25 cellular contexts compared by ENCODE assay signal in the genomic region with DNA sequence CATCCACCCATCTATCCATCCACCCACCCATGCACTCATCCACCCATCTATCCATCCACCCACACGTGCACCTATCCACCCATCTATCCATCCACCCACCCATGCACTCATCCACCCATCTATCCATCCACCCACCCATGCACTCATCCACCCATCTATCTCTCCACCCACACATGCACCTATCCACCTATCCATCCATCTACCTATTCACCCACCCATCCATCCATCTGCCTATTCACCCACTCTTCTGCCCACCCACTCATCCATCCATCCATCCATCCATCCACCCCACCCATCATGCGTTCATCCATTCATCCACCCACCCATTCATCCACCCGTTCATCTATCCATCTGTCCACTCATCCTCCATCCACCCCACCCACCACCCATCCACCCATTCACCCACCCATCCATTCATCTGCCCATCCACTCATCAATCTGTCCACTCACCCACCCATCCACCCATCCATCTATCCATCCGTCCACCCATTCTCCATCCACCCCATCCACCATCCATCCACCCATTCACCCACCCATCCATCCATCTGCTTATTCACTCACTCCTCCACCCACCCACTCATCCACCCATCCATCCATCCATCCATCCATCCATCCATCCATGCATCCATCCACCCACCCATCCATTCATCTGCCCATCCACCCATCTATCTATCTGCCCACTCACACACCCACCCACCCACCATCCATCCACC. TPM values are rescaled to one million over a fixed set of nuclear protein-coding genes. Genes with fewer than 3 reads are reported as not detected.
"Had no signal": no experiment of that assay in that cellular context is flagged by ENCODE, and none has a peak within 500 bp of the region (broad histone marks: within the 10 kb centered on the region; RNA-seq: fewer than 3 reads in every experiment).

No MANE protein-coding gene starts in this region.

- H3K9me3 ChIP-seq: left lung, lower lobe of right lung, spleen, tibial nerve had no signal

- H3K27ac Mint-ChIP-seq: naive thymus-derived CD8-positive, alpha-beta T cell; progenitor cell of endocrine pancreas; stimulated activated memory B cell treated with anti-CD40 and anti-IgM and Interleukin-4, amounts not matched to agents 10 μg/mL and 1 μg/mL and 100 μg/mL, for 72 hours; stimulated activated naive CD8-positive, alpha-beta T cell treated with anti-CD3 and anti-CD28 coated beads, Interleukin-15, amount 100 ng/mL, for 72 hours; type B pancreatic cell had no signal

- H3K36me3 ChIP-seq: left lung, lower lobe of right lung, ovary, spleen, tibial nerve had no signal

- ATAC-seq: left colon; left lung; lower lobe of right lung; naive thymus-derived CD8-positive, alpha-beta T cell; right cardiac atrium; sciatic nerve; stimulated activated memory B cell treated with anti-CD40 and anti-IgM and Interleukin-4, amounts not matched to agents 10 μg/mL and 1 μg/mL and 100 μg/mL, for 72 hours; stimulated activated naive CD8-positive, alpha-beta T cell treated with anti-CD3 and anti-CD28 coated beads, Interleukin-15, amount 100 ng/mL, for 72 hours had no signal

- DNase-seq: hippocampal formation; kidney glomerular epithelial cell; left colon; left lung; lower lobe of right lung; mammary epithelial cell; mesenchymal stem cell; ovary; right cardiac atrium; small intestine; spleen; stimulated activated CD4-positive, alpha-beta T cell treated with anti-CD3 and anti-CD28 coated beads, Interleukin-4, amount 100 ng/mL, for 4 hours; stimulated activated CD8-positive, alpha-beta memory T cell treated with anti-CD3 and anti-CD28 coated beads, Interleukin-4, amount 100 ng/mL, for 48 hours; stimulated activated naive CD4-positive, alpha-beta T cell treated with Interleukin-2 at 50 U/mL for 16 hours; stimulated activated naive CD8-positive, alpha-beta T cell treated with anti-CD3 and anti-CD28 coated beads, Interleukin-15, amount 100 ng/mL, for 72 hours; substantia nigra had no signal

- FAIRE-seq: keratinocyte, small intestine had no signal

- H3K27ac ChIP-seq: left lung, lower lobe of right lung, ovary, spleen, tibial nerve had no signal

- H3K4me3 Mint-ChIP-seq: stimulated activated memory B cell treated with anti-CD40 and anti-IgM and Interleukin-4, amounts not matched to agents 10 μg/mL and 1 μg/mL and 100 μg/mL, for 72 hours; stimulated activated naive CD8-positive, alpha-beta T cell treated with anti-CD3 and anti-CD28 coated beads, Interleukin-15, amount 100 ng/mL, for 72 hours; type B pancreatic cell had no signal

- H3K27me3 ChIP-seq: ovary had no signal

- H3K9me3 Mint-ChIP-seq: type B pancreatic cell had no signal

- H3K36me3 Mint-ChIP-seq: stimulated activated memory B cell treated with anti-CD40 and anti-IgM and Interleukin-4, amounts not matched to agents 10 μg/mL and 1 μg/mL and 100 μg/mL, for 72 hours; type B pancreatic cell had no signal

- H3K4me3 ChIP-seq: left lung, lower lobe of right lung, ovary, spleen, tibial nerve had no signal

- H3K4me1 ChIP-seq: left lung, lower lobe of right lung, spleen, tibial nerve had no signal

RNA-seq across cellular contexts. Expression of gene CBFA2T3, which starts 35.1 kb away (rescaled TPM):
- total RNA-seq: pulmonary artery endothelial cell, renal cortical epithelial cell had no signal
